Comparison of ENCODE assay signal across 10 cellular contexts in genomic region chr14:101875041-101875725, GRCh38.
A peak's percentile ranks its signal among the peaks of the same experiment; 100 is the strongest.
DNase-seq lines count a peak whose midpoint lies in the region; ATAC-seq, FAIRE-seq and TF ChIP-seq lines count a peak whose summit lies in the region.
"Had no signal": no experiment of that assay in that cellular context is flagged by ENCODE, and none has a peak within 500 bp of the region (broad histone marks: within the 10 kb centered on the region; RNA-seq: fewer than 3 reads in every experiment).

No MANE protein-coding gene starts in this region.

- H4K20me1 ChIP-seq in OCI-LY3 (ENCODE audit: insufficient read depth, low read length) (0 out of 2 replicates have a peak, but pooled peaks cover 5% of the 10 kb centered on the region), endothelial cell of umbilical vein (replicated peaks; ENCODE audit: control insufficient read depth, extremely low read depth, insufficient read depth, low read length) (no peaks in the 10 kb centered on the region)

- dilution Hi-C loops in endothelial cell of umbilical vein (cut with MboI; ENCODE audit: extremely low pct_ligation_motif_present, low sequenced_read_pairs), result no loop called here

- peak overlapping the region; percentile 92 for H3K4me2 ChIP-seq in OCI-LY3 (ENCODE audit: low read length)
- no peak overlapping the region for H3K4me2 ChIP-seq in endothelial cell of umbilical vein (ENCODE audit: insufficient read depth, low read length)

- no peak for DNase-seq in activated T-cell treated with anti-CD3 and anti-CD28 coated beads, Interleukin-2, amount 50 U/mL, for 24 hours
- no peak for DNase-seq in activated T-cell treated with anti-CD3 and anti-CD28 coated beads, Interleukin-2, amount 50 U/mL, for 1 hour
- DNase-seq in endothelial cell of umbilical vein (ENCODE audit: low read depth, low spot score) (peak; percentile 21), OCI-M1 (lab: John Stamatoyannopoulos, UW) (no peak), right lobe of liver (no peak), NCI-H1694 treated with DMSO at 0.1 percent for 48 hours (lab: John Stamatoyannopoulos, UW) (no peak)
- DNase-seq: GOT3, T-helper 9 cell had no signal

- peak overlapping the region; percentile 70 for H3K4me3 Mint-ChIP-seq in activated T-cell treated with anti-CD3 and anti-CD28 coated beads, Interleukin-2, amount 50 U/mL, for 24 hours

- H3K9me3 ChIP-seq in OCI-LY3 (ENCODE audit: insufficient read depth, low read length) (no peaks in the 10 kb centered on the region), endothelial cell of umbilical vein (replicated peaks; ENCODE audit: control insufficient read depth, insufficient read depth, low read length) (no peaks in the 10 kb centered on the region), stomach smooth muscle (ENCODE audit: control insufficient read depth in 2 of 2, low read length in 2 of 2) (no peaks in the 10 kb centered on the region), right lobe of liver (no peaks in the 10 kb centered on the region)

- no peaks in the 10 kb centered on the region for H3K27me3 Mint-ChIP-seq in activated T-cell treated with anti-CD3 and anti-CD28 coated beads, Interleukin-2, amount 50 U/mL, for 24 hours

- ATAC-seq in right lobe of liver, result no peak

- H3K4me1 ChIP-seq in OCI-LY3 (ENCODE audit: low read length) (peaks cover 69% of the 10 kb centered on the region), endothelial cell of umbilical vein (ENCODE audit: control insufficient read depth, extremely low read depth, insufficient read depth, low read length) (peaks cover 20% of the 10 kb centered on the region), stomach smooth muscle (ENCODE audit: control insufficient read depth, insufficient read depth, low read length) (peaks cover 20% of the 10 kb centered on the region), right lobe of liver (peaks cover 0 to 12% (median 0%) of the 10 kb centered on the region in 4 donors)

- peaks cover 88% of the 10 kb centered on the region for H3K4me1 Mint-ChIP-seq in activated T-cell treated with anti-CD3 and anti-CD28 coated beads, Interleukin-2, amount 50 U/mL, for 24 hours (ENCODE audit: low read depth)

- no peaks in the 10 kb centered on the region for H3K9me3 Mint-ChIP-seq in activated T-cell treated with anti-CD3 and anti-CD28 coated beads, Interleukin-2, amount 50 U/mL, for 24 hours

- H3K4me3 ChIP-seq in OCI-LY3 (ENCODE audit: low read length), result peak overlapping the region; percentile 67
- H3K4me3 ChIP-seq in endothelial cell of umbilical vein (replicated peaks in 1 of 3; ENCODE audit: insufficient read depth in 1 of 3, low read depth in 1 of 3, low read length in 3 of 3), result no peak overlapping the region
- no peak overlapping the region for H3K4me3 ChIP-seq in stomach smooth muscle (ENCODE audit: low read length in 2 of 2)
- no peak overlapping the region for H3K4me3 ChIP-seq in right lobe of liver

- no peak for TF ChIP-seq POLR2A in endothelial cell of umbilical vein (IDR thresholded peaks at IDR 0.05; ENCODE audit: low read depth, low read length)
- no peak for TF ChIP-seq POLR2A in right lobe of liver (IDR thresholded peaks at IDR 0.05)

- H3K9me1 ChIP-seq in endothelial cell of umbilical vein (replicated peaks; ENCODE audit: control insufficient read depth, extremely low read depth, insufficient read depth, low read length), result no peaks in the 10 kb centered on the region

- H3K27ac ChIP-seq in OCI-LY3 (ENCODE audit: low read length), result peak overlapping the region; percentile 93
- peak overlapping the region; percentile 47 for H3K27ac ChIP-seq in endothelial cell of umbilical vein (ENCODE audit: insufficient read depth, low read depth, low read length)
- H3K27ac ChIP-seq in stomach smooth muscle (ENCODE audit: low read length), result peak overlapping the region; percentile 0
- H3K27ac ChIP-seq in right lobe of liver, result no peak overlapping the region

- H2AFZ ChIP-seq in OCI-LY3 (ENCODE audit: low read depth, low read length), result no peak overlapping the region
- no peak overlapping the region for H2AFZ ChIP-seq in endothelial cell of umbilical vein (ENCODE audit: low read depth, low read length)

- H3K9ac ChIP-seq in OCI-LY3 (ENCODE audit: low read length) (peak overlapping the region; percentile 72), endothelial cell of umbilical vein (replicated peaks; ENCODE audit: extremely low read depth, insufficient read depth, low read length) (no peak overlapping the region), stomach smooth muscle (ENCODE audit: low read length in 2 of 2) (no peak overlapping the region)

- no TSS peak for BruUV-seq in endothelial cell of umbilical vein (replicated peaks; lab: Mats Ljungman, UMichigan)

- no peaks in the 10 kb centered on the region for H3K27me3 ChIP-seq in OCI-LY3 (ENCODE audit: low read depth, low read length)
- H3K27me3 ChIP-seq in endothelial cell of umbilical vein (ENCODE audit: control insufficient read depth in 2 of 2, insufficient read depth in 2 of 2, low read length in 2 of 2), result no peaks in the 10 kb centered on the region
- no peaks in the 10 kb centered on the region for H3K27me3 ChIP-seq in stomach smooth muscle (ENCODE audit: control insufficient read depth in 1 of 2, insufficient read depth in 2 of 2, low read length in 2 of 2)
- no peaks in the 10 kb centered on the region for H3K27me3 ChIP-seq in right lobe of liver

- H3K36me3 Mint-ChIP-seq in activated T-cell treated with anti-CD3 and anti-CD28 coated beads, Interleukin-2, amount 50 U/mL, for 24 hours (ENCODE audit: low read depth), result peaks cover 52% of the 10 kb centered on the region

- POLR2A ChIA-PET in endothelial cell of umbilical vein (lab: Charles Lee), result no interaction called here

- WGBS in right lobe of liver (ENCODE audit: insufficient coverage, low coverage, low lambda C conversion rate, missing lambda C conversion rate), result 72% methylated on average over 7 of the region's 8 CpGs

- intact Hi-C loops in endothelial cell of umbilical vein (cut with micrococcal nuclease), result no loop called here
- intact Hi-C loops in right lobe of liver (cut with DNase I), result no loop called here

- CTCF ChIA-PET in endothelial cell of umbilical vein (lab: Charles Lee), result interaction anchor here (0.9 to 3.2 kb wide), 3 partner anchors 11 to 168 kb away, joined by 3 to 11 read pairs (median 4); no protein-coding TSS in a partner anchor

- FAIRE-seq in endothelial cell of umbilical vein (lab: Jason Lieb, UNC), result peak; percentile 24

- peaks cover 14% of the 10 kb centered on the region for H3K36me3 ChIP-seq in OCI-LY3 (replicated peaks; ENCODE audit: low read depth, low read length)
- H3K36me3 ChIP-seq in endothelial cell of umbilical vein (ENCODE audit: control insufficient read depth in 2 of 2, extremely low read depth in 1 of 2, insufficient read depth in 2 of 2, low read length in 2 of 2), result peaks cover 0 to 8% of the 10 kb centered on the region in 2 experiments
- peaks cover 0 to 2% of the 10 kb centered on the region in 2 donors for H3K36me3 ChIP-seq in stomach smooth muscle (ENCODE audit: control insufficient read depth in 2 of 2, insufficient read depth in 2 of 2, low read length in 2 of 2)
- no peaks in the 10 kb centered on the region for H3K36me3 ChIP-seq in right lobe of liver

- TF ChIP-seq CTCF in OCI-LY3 (IDR thresholded peaks at IDR 0.05; ENCODE audit: low read depth, low read length), result no peak
- TF ChIP-seq CTCF in endothelial cell of umbilical vein (IDR thresholded peaks at IDR 0.05; ENCODE audit: extremely low read depth in 1 of 2, insufficient read depth in 1 of 2, low read depth in 1 of 2, low read length in 2 of 2), result no peak
- no peak for TF ChIP-seq CTCF in right lobe of liver (IDR thresholded peaks at IDR 0.05)

- H3K79me2 ChIP-seq in OCI-LY3 (ENCODE audit: low read length) (peaks cover 75% of the 10 kb centered on the region), endothelial cell of umbilical vein (ENCODE audit: control insufficient read depth, insufficient read depth, low read length) (peaks cover 35% of the 10 kb centered on the region)

- peak overlapping the region; percentile 96 for H3K27ac Mint-ChIP-seq in activated T-cell treated with anti-CD3 and anti-CD28 coated beads, Interleukin-2, amount 50 U/mL, for 24 hours

TF ChIP-seq in endothelial cell of umbilical vein, 7 proteins besides CTCF, POLR2A, EP300 and RAD21:
- TF ChIP-seq EZH2 (IDR thresholded peaks at IDR 0.05; ENCODE audit: borderline replicate concordance, low read depth, low read length, severe bottlenecking) (no peak), JUN (IDR thresholded peaks at IDR 0.05; ENCODE audit: borderline replicate concordance, insufficient read depth, insufficient read length, low read depth) (no peak), MAX (IDR thresholded peaks at IDR 0.05; ENCODE audit: insufficient read depth, insufficient read length) (no peak), FOS (IDR thresholded peaks at IDR 0.05; ENCODE audit: borderline replicate concordance, insufficient read depth, low read length) (no peak), GATA2 (IDR thresholded peaks at IDR 0.05; ENCODE audit: insufficient read depth, insufficient read length, low read depth, low read length) (no peak), POLR2AphosphoS5 (IDR thresholded peaks at IDR 0.05; ENCODE audit: insufficient read depth, low read depth, low read length) (no peak), MYC (IDR thresholded peaks at IDR 0.05; ENCODE audit: low read depth, low read length) (no peak)
TF ChIP-seq in endothelial cell of umbilical vein: peak in this region for 0.

Comparison
In these comparisons a context has a peak if more than half of its experiments do, and no peak if none do; other contexts are left out.
1. H3K27ac ChIP-seq: peak in OCI-LY3 (single experiment), endothelial cell of umbilical vein (single experiment) and stomach smooth muscle (single experiment); none in right lobe of liver (0 of 3).